In the genomic region with DNA sequence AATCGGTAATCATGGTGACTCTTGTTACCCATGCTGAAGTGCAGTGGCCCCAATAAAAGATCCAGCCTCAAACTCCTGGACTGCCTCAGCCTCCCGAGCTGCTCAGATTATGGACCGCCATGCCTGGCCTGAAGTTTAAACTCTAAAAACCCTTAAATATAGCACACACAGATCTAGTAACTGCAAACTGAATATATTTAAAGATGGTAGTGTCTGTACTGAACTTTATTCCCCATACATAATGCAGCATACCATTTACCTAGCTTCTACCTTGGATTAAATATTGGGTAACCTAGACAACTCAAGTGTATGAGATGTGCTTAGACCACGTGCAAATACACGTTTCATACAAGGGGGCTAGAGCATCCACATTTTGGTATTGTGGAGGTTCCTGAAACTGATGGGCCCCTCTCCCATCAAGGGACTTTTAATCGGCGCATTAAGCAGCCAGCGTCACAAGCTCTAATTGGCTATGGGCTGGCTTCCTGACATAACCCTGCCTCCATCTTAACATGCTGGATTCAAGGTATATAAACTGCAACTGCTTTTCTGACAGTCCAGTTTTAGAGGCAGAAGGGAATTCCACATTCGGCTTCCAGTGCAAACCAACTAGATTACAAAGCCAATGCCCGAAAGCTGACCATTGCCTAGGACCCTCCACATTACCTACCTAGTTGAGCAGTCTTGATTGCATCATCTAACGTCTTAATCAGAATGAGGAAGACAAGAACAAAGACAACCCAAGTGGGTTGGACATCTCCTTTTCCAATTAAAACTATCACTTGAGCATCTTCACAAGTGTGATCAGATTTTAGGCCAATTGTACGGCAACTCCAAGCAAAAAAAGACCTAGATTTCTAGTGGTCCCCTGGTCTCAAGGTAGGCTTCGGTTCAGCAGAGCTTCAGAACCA, we compare ENCODE assay signal across 1 cellular context.
TF ChIP-seq lines count a peak whose summit lies in the region.

No MANE protein-coding gene starts in this region.

TF ChIP-seq in K562, 482 proteins besides CTCF, POLR2A, EP300 and RAD21 (continued from another document and continues in another):
- TF ChIP-seq, protein P1, sequence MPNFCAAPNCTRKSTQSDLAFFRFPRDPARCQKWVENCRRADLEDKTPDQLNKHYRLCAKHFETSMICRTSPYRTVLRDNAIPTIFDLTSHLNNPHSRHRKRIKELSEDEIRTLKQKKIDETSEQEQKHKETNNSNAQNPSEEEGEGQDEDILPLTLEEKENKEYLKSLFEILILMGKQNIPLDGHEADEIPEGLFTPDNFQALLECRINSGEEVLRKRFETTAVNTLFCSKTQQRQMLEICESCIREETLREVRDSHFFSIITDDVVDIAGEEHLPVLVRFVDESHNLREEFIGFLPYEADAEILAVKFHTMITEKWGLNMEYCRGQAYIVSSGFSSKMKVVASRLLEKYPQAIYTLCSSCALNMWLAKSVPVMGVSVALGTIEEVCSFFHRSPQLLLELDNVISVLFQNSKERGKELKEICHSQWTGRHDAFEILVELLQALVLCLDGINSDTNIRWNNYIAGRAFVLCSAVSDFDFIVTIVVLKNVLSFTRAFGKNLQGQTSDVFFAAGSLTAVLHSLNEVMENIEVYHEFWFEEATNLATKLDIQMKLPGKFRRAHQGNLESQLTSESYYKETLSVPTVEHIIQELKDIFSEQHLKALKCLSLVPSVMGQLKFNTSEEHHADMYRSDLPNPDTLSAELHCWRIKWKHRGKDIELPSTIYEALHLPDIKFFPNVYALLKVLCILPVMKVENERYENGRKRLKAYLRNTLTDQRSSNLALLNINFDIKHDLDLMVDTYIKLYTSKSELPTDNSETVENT (CRISPR knock-in tag; IDR thresholded peaks at IDR 0.05) = no peak
- TF ChIP-seq STAG1 (CRISPR knock-in tag; IDR thresholded peaks at IDR 0.05; ENCODE audit: borderline replicate concordance) = no peak
- TF ChIP-seq ZHX1 (conservative IDR thresholded peaks at IDR 0.05; ENCODE audit: low read length) = no peak; the same call in 1 of the 2 replicates
- peak; percentile 8; the same call in 1 of the 2 replicates for TF ChIP-seq ZNF212 (CRISPR knock-in tag; IDR thresholded peaks at IDR 0.05)
- peak in 1 of 2 experiments; percentile 22; a peak in 1 of 4 replicates for TF ChIP-seq FOXA3 (CRISPR knock-in tag; conservative IDR thresholded peaks at IDR 0.05 in 1 of 2, IDR thresholded peaks at IDR 0.05 in 1 of 2)
- TF ChIP-seq KHSRP (IDR thresholded peaks at IDR 0.05) = no peak; the same call in none of the 2 replicates
- TF ChIP-seq E2F6 (IDR thresholded peaks at IDR 0.05; ENCODE audit: borderline replicate concordance in 1 of 2, extremely low read depth in 1 of 2, insufficient read depth in 1 of 2, insufficient read length in 1 of 2, low read depth in 1 of 2, low read length in 1 of 2, poor library complexity in 1 of 2, severe bottlenecking in 1 of 2) = no peak
- no peak for TF ChIP-seq CBX8 (IDR thresholded peaks at IDR 0.05; ENCODE audit: borderline replicate concordance, extremely low read depth, low read depth, low read length, poor library complexity, severe bottlenecking)
- no peak for TF ChIP-seq ZEB2 (IDR thresholded peaks at IDR 0.05)
- TF ChIP-seq E2F1 (CRISPR knock-in tag; IDR thresholded peaks at IDR 0.05) = no peak; the same call in 1 of the 2 replicates
- 0 out of 2 replicates have a peak, but pooled peaks have one; percentile 22 for TF ChIP-seq CREB3 (tag; conservative IDR thresholded peaks at IDR 0.05; ENCODE audit: low read depth)
- no peak for TF ChIP-seq RBM14 (IDR thresholded peaks at IDR 0.05; ENCODE audit: borderline replicate concordance, insufficient read depth, low read depth, low read length)
- no peak for TF ChIP-seq NFE2L1 (tag; IDR thresholded peaks at IDR 0.05; ENCODE audit: borderline replicate concordance, low read depth)
- no peak for TF ChIP-seq ZNF507 (tag; conservative IDR thresholded peaks at IDR 0.05)
- TF ChIP-seq BCOR (IDR thresholded peaks at IDR 0.05) = no peak
- TF ChIP-seq TGIF2 (CRISPR knock-in tag; IDR thresholded peaks at IDR 0.05) = no peak
- TF ChIP-seq GTF2A2 (tag; IDR thresholded peaks at IDR 0.05) = no peak
- TF ChIP-seq KDM1A (IDR thresholded peaks at IDR 0.05) = no peak
- TF ChIP-seq NR4A1 (CRISPR knock-in tag; IDR thresholded peaks at IDR 0.05) = no peak
- TF ChIP-seq NR4A1 (tag; IDR thresholded peaks at IDR 0.05) = no peak; the same call in 1 of the 2 replicates
- TF ChIP-seq, protein P2, sequence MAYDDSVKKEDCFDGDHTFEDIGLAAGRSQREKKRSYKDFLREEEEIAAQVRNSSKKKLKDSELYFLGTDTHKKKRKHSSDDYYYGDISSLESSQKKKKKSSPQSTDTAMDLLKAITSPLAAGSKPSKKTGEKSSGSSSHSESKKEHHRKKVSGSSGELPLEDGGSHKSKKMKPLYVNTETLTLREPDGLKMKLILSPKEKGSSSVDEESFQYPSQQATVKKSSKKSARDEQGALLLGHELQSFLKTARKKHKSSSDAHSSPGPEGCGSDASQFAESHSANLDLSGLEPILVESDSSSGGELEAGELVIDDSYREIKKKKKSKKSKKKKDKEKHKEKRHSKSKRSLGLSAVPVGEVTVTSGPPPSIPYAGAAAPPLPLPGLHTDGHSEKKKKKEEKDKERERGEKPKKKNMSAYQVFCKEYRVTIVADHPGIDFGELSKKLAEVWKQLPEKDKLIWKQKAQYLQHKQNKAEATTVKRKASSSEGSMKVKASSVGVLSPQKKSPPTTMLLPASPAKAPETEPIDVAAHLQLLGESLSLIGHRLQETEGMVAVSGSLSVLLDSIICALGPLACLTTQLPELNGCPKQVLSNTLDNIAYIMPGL (CRISPR knock-in tag; IDR thresholded peaks at IDR 0.05) = peak; percentile 18; the same call in 1 of the 2 replicates
- peak; percentile 18; the same call in 1 of the 2 replicates for TF ChIP-seq PATZ1 (CRISPR knock-in tag; IDR thresholded peaks at IDR 0.05; ENCODE audit: borderline replicate concordance)
- TF ChIP-seq GMEB1 (CRISPR knock-in tag; IDR thresholded peaks at IDR 0.05) = no peak
- TF ChIP-seq ZMIZ1 (IDR thresholded peaks at IDR 0.05; ENCODE audit: low read depth in 2 of 2, low read length in 2 of 2) = peak in 1 of 2 experiments; percentile 46; a peak in 1 of 4 replicates
- 0 out of 2 replicates have a peak, but pooled peaks have one; percentile 9 for TF ChIP-seq BCL6 (CRISPR knock-in tag; IDR thresholded peaks at IDR 0.05)
- no peak for TF ChIP-seq THRA (IDR thresholded peaks at IDR 0.05)
- no peak; the same call in 1 of the 2 replicates for TF ChIP-seq ELF4 (CRISPR knock-in tag; IDR thresholded peaks at IDR 0.05)
- no peak for TF ChIP-seq NONO (IDR thresholded peaks at IDR 0.05; ENCODE audit: low read depth in 2 of 2, low read length in 1 of 2)
- TF ChIP-seq SMARCA4 (IDR thresholded peaks at IDR 0.05) = no peak
- peak; percentile 48 for TF ChIP-seq ZSCAN29 (IDR thresholded peaks at IDR 0.05)
- TF ChIP-seq ZNF766 (CRISPR knock-in tag; conservative IDR thresholded peaks at IDR 0.05) = no peak
- TF ChIP-seq CC2D1A (IDR thresholded peaks at IDR 0.05) = no peak
- peak; percentile 42; the same call in 1 of the 2 replicates for TF ChIP-seq CBX1 (IDR thresholded peaks at IDR 0.05; ENCODE audit: low read depth)
- TF ChIP-seq TEAD2 (tag; IDR thresholded peaks at IDR 0.05) = no peak; the same call in 1 of the 2 replicates
- TF ChIP-seq SRF (CRISPR knock-in tag; IDR thresholded peaks at IDR 0.05) = peak in 1 of 2 experiments; percentile 8; a peak in 2 of 4 replicates
